ENCODE assay signal across 20 cellular contexts in genomic region chr15:43527016-43527801, GRCh38. TPM values are rescaled to one million over a fixed set of nuclear protein-coding genes. Genes with fewer than 3 reads are reported as not detected.
DNase-seq lines count a peak whose midpoint lies in the region; ATAC-seq, FAIRE-seq and TF ChIP-seq lines count a peak whose summit lies in the region.
"Had no signal": no experiment of that assay in that cellular context is flagged by ENCODE, and none has a peak within 500 bp of the region (broad histone marks: within the 10 kb centered on the region; RNA-seq: fewer than 3 reads in every experiment).

No MANE protein-coding gene starts in this region.

- no peak overlapping the region for H3K4me2 ChIP-seq in HepG2 (ENCODE audit: low read depth, low read length)

- H3K79me2 ChIP-seq in HepG2 (ENCODE audit: insufficient read depth, low read length): no peaks in the 10 kb centered on the region

- no peaks in the 10 kb centered on the region for H4K20me1 ChIP-seq in HepG2 (ENCODE audit: insufficient read depth, low read length)

- H3K4me3 ChIP-seq in HepG2 (replicated peaks in 1 of 3; ENCODE audit: insufficient read depth in 1 of 3, low read depth in 2 of 3, low read length in 3 of 3) (no peak overlapping the region), right lobe of liver (no peak overlapping the region), WERI-Rb-1 (ENCODE audit: low read depth, low read length) (no peak overlapping the region)
- H3K4me3 ChIP-seq in effector memory CD4-positive, alpha-beta T cell (ENCODE audit: insufficient read depth, low read depth, low read length, poor library complexity, severe bottlenecking): no peak overlapping the region
- H3K4me3 ChIP-seq: HAP-1 had no signal

- intact Hi-C loops in HepG2 (cut with micrococcal nuclease; ENCODE audit: unreplicated experiment): no loop called here
- intact Hi-C loops in right lobe of liver (cut with DNase I): no loop called here
- intact Hi-C loops in sciatic nerve (cut with DNase I): no loop called here

- ATAC-seq in HepG2: 0 out of 3 replicates have a peak, but pooled peaks have one; percentile 12
- ATAC-seq in right lobe of liver: no peak
- ATAC-seq in left lobe of liver: no peak
- ATAC-seq in sciatic nerve: peak; percentile 22
- no peak for ATAC-seq in GM18505 (IDR thresholded peaks at IDR 0.05; ENCODE audit: unreplicated experiment)
- no peak for ATAC-seq in GM21367 (IDR thresholded peaks at IDR 0.05; ENCODE audit: unreplicated experiment)
- ATAC-seq: CD8-positive, alpha-beta T cell had no signal

- H3K27ac ChIP-seq in HepG2 (ENCODE audit: extremely low read length, insufficient read depth, low read length) (no peak overlapping the region), right lobe of liver (no peak overlapping the region), WERI-Rb-1 (no peak overlapping the region)
- H3K27ac ChIP-seq in effector memory CD4-positive, alpha-beta T cell (ENCODE audit: insufficient read depth, low read length, poor library complexity, severe bottlenecking): no peak overlapping the region
- H3K27ac ChIP-seq: 22Rv1 had no signal

- TF ChIP-seq POLR2A in HepG2 (IDR thresholded peaks at IDR 0.05; ENCODE audit: insufficient read depth in 1 of 2, low read depth in 2 of 2, low read length in 2 of 2) (no peak), right lobe of liver (IDR thresholded peaks at IDR 0.05) (no peak), GM18505 (IDR thresholded peaks at IDR 0.05; ENCODE audit: borderline replicate concordance, extremely low read depth, insufficient read depth, insufficient read length) (no peak)

- no peak for FAIRE-seq in HepG2 (lab: Jason Lieb, UNC)
- FAIRE-seq: D721Med, G401.6, GM12892 had no signal

- H3K36me3 ChIP-seq in HepG2 (replicated peaks in 1 of 2; ENCODE audit: control insufficient read depth in 1 of 2, insufficient read depth in 2 of 2, low read length in 2 of 2) (no peaks in the 10 kb centered on the region), right lobe of liver (no peaks in the 10 kb centered on the region), WERI-Rb-1 (peaks cover 27% of the 10 kb centered on the region)
- H3K36me3 ChIP-seq in effector memory CD4-positive, alpha-beta T cell (ENCODE audit: control insufficient read depth, insufficient read depth, low read length): peaks cover 2% of the 10 kb centered on the region

- TF ChIP-seq EP300 in HepG2 (IDR thresholded peaks at IDR 0.05; ENCODE audit: low read depth in 2 of 2, low read length in 2 of 2): no peak
- no peak for TF ChIP-seq EP300 in HepG2 (CRISPR knock-in tag; IDR thresholded peaks at IDR 0.05; ENCODE audit: borderline replicate concordance)

- TF ChIP-seq RAD21 in HepG2 (CRISPR knock-in tag; IDR thresholded peaks at IDR 0.05): no peak

- DNase-seq in HepG2 (ENCODE audit: low spot score) (no peak), right lobe of liver (no peak), left lobe of liver (ENCODE audit: low spot score) (peak; percentile 16), sciatic nerve (ENCODE audit: low spot score) (no peak), WERI-Rb-1 (no peak)
- DNase-seq in effector memory CD4-positive, alpha-beta T cell: no peak
- DNase-seq: COR-L47, DMS153, DMS79 treated with DMSO at 0.1 percent for 48 hours, EL, GOT3, IMR-90 had no signal

- peaks cover 4 to 38% of the 10 kb centered on the region in 2 experiments; a peak in 4 of 5 replicates for H3K27me3 ChIP-seq in HepG2 (ENCODE audit: control insufficient read depth in 1 of 2, insufficient read depth in 2 of 2, low read length in 2 of 2)
- H3K27me3 ChIP-seq in right lobe of liver: no peaks in the 10 kb centered on the region
- H3K27me3 ChIP-seq in effector memory CD4-positive, alpha-beta T cell (replicated peaks; ENCODE audit: control insufficient read depth, insufficient read depth, low read length, poor library complexity, severe bottlenecking): no peaks in the 10 kb centered on the region
- no peaks in the 10 kb centered on the region for H3K27me3 ChIP-seq in WERI-Rb-1 (ENCODE audit: insufficient read depth, low read depth, severe bottlenecking)

- in situ Hi-C loops in HepG2 (cut with HindIII; ENCODE audit: extremely low pct_ligation_motif_present, low pct_unique_long_range_greater_than_20kb): no loop called here

- H3K4me1 ChIP-seq in HepG2 (ENCODE audit: insufficient read depth, low read length) (no peaks in the 10 kb centered on the region), right lobe of liver (no peaks in the 10 kb centered on the region)
- peaks cover 3% of the 10 kb centered on the region for H3K4me1 ChIP-seq in effector memory CD4-positive, alpha-beta T cell (ENCODE audit: control insufficient read depth, insufficient read depth, low read length, poor library complexity, severe bottlenecking)
- H3K4me1 ChIP-seq: HAP-1 had no signal

- H2AFZ ChIP-seq in HepG2 (ENCODE audit: low read length): no peak overlapping the region

- H3K9ac ChIP-seq in HepG2 (ENCODE audit: insufficient read depth, low read depth, low read length): no peak overlapping the region

- no TSS peak for BruUV-seq in HepG2 (replicated peaks; lab: Mats Ljungman, UMichigan)

- CTCF ChIA-PET in HepG2 (lab: Yijun Ruan, JAX; ENCODE audit: low intra/inter-chr PET ratio, low total read pairs): no interaction called here

- 33% methylated on average over 3 of the region's 9 CpGs for WGBS in HepG2 (ENCODE audit: low lambda C conversion rate)
- 51% methylated on average over 3 of the region's 9 CpGs for WGBS in right lobe of liver (ENCODE audit: insufficient coverage, low coverage, low lambda C conversion rate, missing lambda C conversion rate)

- H3K9me3 ChIP-seq in HepG2 (ENCODE audit: low read length) (no peaks in the 10 kb centered on the region), right lobe of liver (no peaks in the 10 kb centered on the region), WERI-Rb-1 (ENCODE audit: severe bottlenecking) (no peaks in the 10 kb centered on the region)
- no peaks in the 10 kb centered on the region for H3K9me3 ChIP-seq in effector memory CD4-positive, alpha-beta T cell (ENCODE audit: control insufficient read depth, low read length)
- H3K9me3 ChIP-seq: HAP-1 had no signal

- POLR2A ChIA-PET in HepG2 (lab: Yijun Ruan, JAX): no interaction called here

- TF ChIP-seq CTCF in HepG2 (CRISPR knock-in tag; IDR thresholded peaks at IDR 0.05) (no peak), right lobe of liver (IDR thresholded peaks at IDR 0.05) (no peak), WERI-Rb-1 (IDR thresholded peaks at IDR 0.05; ENCODE audit: low read depth, low read length) (no peak)

TF ChIP-seq in HepG2, 621 proteins besides CTCF, POLR2A, EP300 and RAD21 (continues in another document):
- TF ChIP-seq ATM (IDR thresholded peaks at IDR 0.05; ENCODE audit: borderline replicate concordance): no peak

RNA-seq across cellular contexts. Expression of gene MAP1A, which starts 9.8 kb away (rescaled TPM):
- 0.06 and 0.07 TPM in 2 replicates for total RNA-seq in HepG2 (2016; rRNA removed; fragmentation: Illumina TruSeq; extraction: Trizol)
- not detected in 2 replicates for total RNA-seq in HepG2 (2016; cell fraction: cytosol; rRNA removed; fragmentation: Illumina TruSeq; extraction: Trizol; ENCODE audit: low read depth)
- total RNA-seq in HepG2 (2016; cell fraction: insoluble cytoplasmic fraction; rRNA removed; fragmentation: Illumina TruSeq; extraction: Trizol): 0.03 and 0.04 TPM in 2 replicates
- total RNA-seq in HepG2 (2016; cell fraction: membrane; rRNA removed; fragmentation: Illumina TruSeq; extraction: Trizol): not detected in 2 replicates
- total RNA-seq in HepG2 (2016; cell fraction: nucleus; rRNA removed; fragmentation: Illumina TruSeq; extraction: Trizol): 0.09 and 0.13 TPM in 2 replicates
- polyA plus RNA-seq in HepG2 (2011; rRNA removed): under 0.01 and 0.01 TPM in 2 replicates
- polyA plus RNA-seq in HepG2 (2011; cell fraction: cytosol; rRNA removed): under 0.01 TPM in 2 replicates
- 0.02 TPM in 1 of 2 replicates, not detected in the other for polyA plus RNA-seq in HepG2 (2011; cell fraction: nucleus; rRNA removed)
- 0.01 TPM in 1 of 2 replicates, not detected in the other for polyA plus RNA-seq in HepG2 (2012)
- polyA plus RNA-seq in HepG2 (2016; cell fraction: cytosol; fragmentation: Illumina TruSeq; extraction: Trizol; ENCODE audit: low read depth): 0.01 TPM in 2 replicates
- 0.03 and 0.05 TPM in 2 replicates for polyA plus RNA-seq in HepG2 (2016; cell fraction: insoluble cytoplasmic fraction; fragmentation: Illumina TruSeq; extraction: Trizol; ENCODE audit: low read depth)
- polyA plus RNA-seq in HepG2 (2016; cell fraction: membrane; fragmentation: Illumina TruSeq; extraction: Trizol; ENCODE audit: low read depth): not detected in 2 replicates
- 0.05 and 0.09 TPM in 2 replicates for polyA plus RNA-seq in HepG2 (2016; cell fraction: nucleus; fragmentation: Illumina TruSeq; extraction: Trizol; ENCODE audit: insufficient read depth, low read depth)
- 0.02 and 2.8 TPM in 2 replicates for polyA minus RNA-seq in HepG2 (2011; rRNA and poly(A)+ RNA removed; ENCODE audit: low replicate concordance)
- 0.09 TPM in 1 of 2 replicates, not detected in the other for polyA minus RNA-seq in HepG2 (2011; cell fraction: cytosol; rRNA and poly(A)+ RNA removed)
- not detected in 2 replicates for polyA minus RNA-seq in HepG2 (2011; cell fraction: nucleus; rRNA and poly(A)+ RNA removed)
- under 1 TPM; 0.09 to 0.56 (median 0.24) TPM for total RNA-seq in right lobe of liver
- total RNA-seq in left lobe of liver: 0.23 TPM
- total RNA-seq in sciatic nerve: 32.4 TPM

RNA-seq across cellular contexts. Expression of gene TP53BP1, which starts 34.3 kb away (rescaled TPM):
- 17.4 and 26.3 TPM in 2 replicates for total RNA-seq in HepG2 (2016; rRNA removed; fragmentation: Illumina TruSeq; extraction: Trizol)
- total RNA-seq in HepG2 (2016; cell fraction: cytosol; rRNA removed; fragmentation: Illumina TruSeq; extraction: Trizol; ENCODE audit: low read depth): 5.3 and 6.3 TPM in 2 replicates
- 16.7 and 24.8 TPM in 2 replicates for total RNA-seq in HepG2 (2016; cell fraction: insoluble cytoplasmic fraction; rRNA removed; fragmentation: Illumina TruSeq; extraction: Trizol)
- 6.0 and 6.4 TPM in 2 replicates for total RNA-seq in HepG2 (2016; cell fraction: membrane; rRNA removed; fragmentation: Illumina TruSeq; extraction: Trizol)
- 22.1 and 25.2 TPM in 2 replicates for total RNA-seq in HepG2 (2016; cell fraction: nucleus; rRNA removed; fragmentation: Illumina TruSeq; extraction: Trizol)
- polyA plus RNA-seq in HepG2 (2011; rRNA removed): 15.9 and 17.1 TPM in 2 replicates
- polyA plus RNA-seq in HepG2 (2011; cell fraction: cytosol; rRNA removed): 7.3 and 7.4 TPM in 2 replicates
- polyA plus RNA-seq in HepG2 (2011; cell fraction: nucleus; rRNA removed): 34.5 and 38.3 TPM in 2 replicates
- polyA plus RNA-seq in HepG2 (2012): 6.2 and 7.1 TPM in 2 replicates
- polyA plus RNA-seq in HepG2 (2016; cell fraction: cytosol; fragmentation: Illumina TruSeq; extraction: Trizol; ENCODE audit: low read depth): 0.49 and 0.59 TPM in 2 replicates
- 13.4 and 14.5 TPM in 2 replicates for polyA plus RNA-seq in HepG2 (2016; cell fraction: insoluble cytoplasmic fraction; fragmentation: Illumina TruSeq; extraction: Trizol; ENCODE audit: low read depth)
- polyA plus RNA-seq in HepG2 (2016; cell fraction: membrane; fragmentation: Illumina TruSeq; extraction: Trizol; ENCODE audit: low read depth): 0.92 and 1.1 TPM in 2 replicates
- polyA plus RNA-seq in HepG2 (2016; cell fraction: nucleus; fragmentation: Illumina TruSeq; extraction: Trizol; ENCODE audit: insufficient read depth, low read depth): 29.6 and 32.3 TPM in 2 replicates
- 22.3 and 59.9 TPM in 2 replicates for polyA minus RNA-seq in HepG2 (2011; rRNA and poly(A)+ RNA removed; ENCODE audit: low replicate concordance)
- 10.6 and 14.0 TPM in 2 replicates for polyA minus RNA-seq in HepG2 (2011; cell fraction: cytosol; rRNA and poly(A)+ RNA removed)
- 40.2 and 48.4 TPM in 2 replicates for polyA minus RNA-seq in HepG2 (2011; cell fraction: nucleus; rRNA and poly(A)+ RNA removed)
- 10 to 100 TPM in 5 of 6 experiments, 1 to 10 TPM in 1; 4.9 to 12.2 (median 10.8) TPM for total RNA-seq in right lobe of liver
- 5.8 TPM for total RNA-seq in left lobe of liver
- 60.6 TPM for total RNA-seq in sciatic nerve

Comparison
In these comparisons a context has a peak if more than half of its experiments do, and no peak if none do; other contexts are left out.
1. ATAC-seq: peak in HepG2 (single experiment) and sciatic nerve (single experiment); none in right lobe of liver (0 of 4), left lobe of liver (single experiment), GM18505 (single experiment) and GM21367 (single experiment).
2. RNA of gene MAP1A, which starts 9.8 kb away (total RNA-seq): 32.4 TPM in sciatic nerve (single experiment); 0.09 to 0.56 TPM in right lobe of liver, 0.23 TPM in left lobe of liver (single experiment) and 0.03 to 0.13 TPM in HepG2; every median in the first group is over 10 times any median in the second.